In genomic region chr1:43763497-43763973, GRCh38 we compare ENCODE assay signal across 8 cellular contexts. TPM values are rescaled to one million over a fixed set of nuclear protein-coding genes. Genes with fewer than 3 reads are reported as not detected.
DNase-seq lines count a peak whose midpoint lies in the region; ATAC-seq and TF ChIP-seq lines count a peak whose summit lies in the region.

No MANE protein-coding gene starts in this region.

- peak; percentile 90 for TF ChIP-seq CTCF in AG09319 (IDR thresholded peaks at IDR 0.05; ENCODE audit: low read depth, low read length)

- ATAC-seq in HG03097 (IDR thresholded peaks at IDR 0.05; ENCODE audit: low FRiP score, unreplicated experiment): no peak

- H3K27me3 ChIP-seq in H7 (ENCODE audit: control insufficient read depth, insufficient read depth, low read length): no peaks in the 10 kb centered on the region

- H3K4me3 ChIP-seq in H7 (ENCODE audit: insufficient read depth, low read depth, low read length): no peak overlapping the region

- peak; percentile 88 for DNase-seq in AG09319 (ENCODE audit: extremely low read depth, low read depth)
- peak; percentile 82 for DNase-seq in H7
- DNase-seq in NCI-H345 (lab: John Stamatoyannopoulos, UW): peak; percentile 81
- peak; percentile 9 for DNase-seq in activated CD4-positive, CD25-positive, alpha-beta regulatory T cell treated with anti-CD3 and anti-CD28 coated beads, Interleukin-2, amount 50 U/mL, for 16 hours (ENCODE audit: low read depth, low spot score)
- DNase-seq in cerebellum (ENCODE audit: low spot score): peak; percentile 82
- DNase-seq in left kidney (ENCODE audit: low read depth, low spot score): peak; percentile 92
- DNase-seq in stimulated activated CD4-positive, alpha-beta T cell treated with anti-CD3 and anti-CD28 coated beads, Interleukin-4, amount 100 ng/mL, for 1 hour: peak; percentile 10

- no peaks in the 10 kb centered on the region for H3K36me3 ChIP-seq in H7 (replicated peaks; ENCODE audit: control insufficient read depth, insufficient read depth, low read length)

RNA-seq across cellular contexts. Expression of gene ST3GAL3, which starts 56.2 kb away (rescaled TPM):
- total RNA-seq in H7 (2014; rRNA removed; shearing (Covaris generic)): 18.8 and 19.8 TPM in 2 replicates
- 49.1 TPM for total RNA-seq in cerebellum

Comparison
In these comparisons a context has a peak if more than half of its experiments do, and no peak if none do; other contexts are left out.
1. DNase-seq: peak in every context shown above with its lines; median percentile 92 in left kidney; 88 in AG09319; 82 in H7; 82 in cerebellum; 81 in NCI-H345; 10 in stimulated activated CD4-positive, alpha-beta T cell treated with anti-CD3 and anti-CD28 coated beads, Interleukin-4, amount 100 ng/mL, for 1 hour; 9 in activated CD4-positive, CD25-positive, alpha-beta regulatory T cell treated with anti-CD3 and anti-CD28 coated beads, Interleukin-2, amount 50 U/mL, for 16 hours.